Comparison of ENCODE assay signal across 1 cellular context in genomic region chr9:136992819-136993369, GRCh38.
TF ChIP-seq lines count a peak whose summit lies in the region.

No MANE protein-coding gene starts in this region.

TF ChIP-seq in K562, 482 proteins besides CTCF, POLR2A, EP300 and RAD21:
- peak; percentile 0; the same call in 1 of the 2 replicates for TF ChIP-seq ZNF431 (CRISPR knock-in tag; IDR thresholded peaks at IDR 0.05)
- peak; percentile 12 for TF ChIP-seq PCBP1 (IDR thresholded peaks at IDR 0.05; ENCODE audit: low read depth, low read length, poor library complexity, severe bottlenecking)
- 0 out of 2 replicates have a peak, but pooled peaks have one; percentile 5 for TF ChIP-seq STAT6 (CRISPR knock-in tag; IDR thresholded peaks at IDR 0.05)
- no peak for TF ChIP-seq ZFP91 (CRISPR knock-in tag; IDR thresholded peaks at IDR 0.05)
- no peak for TF ChIP-seq ZNF133 (CRISPR knock-in tag; IDR thresholded peaks at IDR 0.05)
- TF ChIP-seq ZNF395 (CRISPR knock-in tag; IDR thresholded peaks at IDR 0.05) = no peak
- TF ChIP-seq MNT (conservative IDR thresholded peaks at IDR 0.05) = 0 out of 4 replicates have a peak, but pooled peaks of 1 of the 2 experiments have one; percentile 10
- TF ChIP-seq ZNF263 (CRISPR knock-in tag; IDR thresholded peaks at IDR 0.05; ENCODE audit: borderline replicate concordance) = peak; percentile 91
- peak; percentile 11 for TF ChIP-seq FIP1L1 (IDR thresholded peaks at IDR 0.05; ENCODE audit: low read depth, low read length, poor library complexity, severe bottlenecking)
